In genomic region chr6:86936834-86937218, GRCh38 we compare ENCODE assay signal across 9 cellular contexts. TPM values are rescaled to one million over a fixed set of nuclear protein-coding genes. Genes with fewer than 3 reads are reported as not detected.
DNase-seq lines count a peak whose midpoint lies in the region; ATAC-seq and TF ChIP-seq lines count a peak whose summit lies in the region.
"Had no signal": no experiment of that assay in that cellular context is flagged by ENCODE, and none has a peak within 500 bp of the region (broad histone marks: within the 10 kb centered on the region; RNA-seq: fewer than 3 reads in every experiment).

No MANE protein-coding gene starts in this region.

- TF ChIP-seq POLR2A in sigmoid colon (IDR thresholded peaks at IDR 0.05) = no peak

- intact Hi-C loops in sigmoid colon (cut with DNase I) = no loop called here

- H3K79me2 ChIP-seq in MM.1S (ENCODE audit: low read length) = no peaks in the 10 kb centered on the region

- DNase-seq in MM.1S (no peak), iPS DF 19.7 (ENCODE audit: low read depth, low spot score) (peak; percentile 65), sigmoid colon (no peak), NCI-H187 (lab: John Stamatoyannopoulos, UW) (no peak), pons (ENCODE audit: low spot score) (no peak)
- no peak for DNase-seq in stimulated activated effector memory CD8-positive, alpha-beta T cell treated with anti-CD3 and anti-CD28 coated beads, Interleukin-12 subunit alpha, Interleukin-12 subunit beta, amount 100 ng/mL, for 72 hours (ENCODE audit: low spot score in 2 of 2)
- DNase-seq: T-helper 2 cell had no signal

- H3K9ac ChIP-seq in MM.1S (ENCODE audit: low read length) = peak overlapping the region; percentile 7; the same call in 1 of the 2 replicates

- H3F3A ChIP-seq in MM.1S (ENCODE audit: insufficient read depth, low read length) = no peaks in the 10 kb centered on the region

- H3K4me1 ChIP-seq in MM.1S (ENCODE audit: low read length) (no peaks in the 10 kb centered on the region), sigmoid colon (peaks cover 0 to 13% (median 11%) of the 10 kb centered on the region in 4 donors)

- TF ChIP-seq EP300 in sigmoid colon (IDR thresholded peaks at IDR 0.05) = no peak

- H3K4me3 ChIP-seq in MM.1S (ENCODE audit: low read length) = peak overlapping the region; percentile 39
- peak overlapping the region in 3 of 4 donors; percentile 14 to 32 (median 28) for H3K4me3 ChIP-seq in sigmoid colon

- TF ChIP-seq CTCF in MM.1S (IDR thresholded peaks at IDR 0.05; ENCODE audit: low read length) (no peak), sigmoid colon (IDR thresholded peaks at IDR 0.05) (no peak)

- no peak overlapping the region for H3K4me3 Mint-ChIP-seq in stimulated activated effector memory CD8-positive, alpha-beta T cell treated with anti-CD3 and anti-CD28 coated beads, Interleukin-12 subunit alpha, Interleukin-12 subunit beta, amount 100 ng/mL, for 72 hours

- no peaks in the 10 kb centered on the region for H3K36me3 Mint-ChIP-seq in stimulated activated effector memory CD8-positive, alpha-beta T cell treated with anti-CD3 and anti-CD28 coated beads, Interleukin-12 subunit alpha, Interleukin-12 subunit beta, amount 100 ng/mL, for 72 hours

- no peaks in the 10 kb centered on the region for H3K4me1 Mint-ChIP-seq in stimulated activated effector memory CD8-positive, alpha-beta T cell treated with anti-CD3 and anti-CD28 coated beads, Interleukin-12 subunit alpha, Interleukin-12 subunit beta, amount 100 ng/mL, for 72 hours

- no peaks in the 10 kb centered on the region for H4K20me1 ChIP-seq in MM.1S (ENCODE audit: insufficient read depth, low read length)

- no peak overlapping the region for H3K27ac ChIP-seq in MM.1S (ENCODE audit: low read length)
- no peak overlapping the region for H3K27ac ChIP-seq in sigmoid colon

- H3K36me3 ChIP-seq in MM.1S (replicated peaks; ENCODE audit: insufficient read depth, low read length) (no peaks in the 10 kb centered on the region), sigmoid colon (no peaks in the 10 kb centered on the region)

- H3K27me3 ChIP-seq in MM.1S (replicated peaks; ENCODE audit: insufficient read depth, low read length) (no peaks in the 10 kb centered on the region), sigmoid colon (peaks cover 0 to 30% (median 10%) of the 10 kb centered on the region in 3 donors)

- H3K27ac Mint-ChIP-seq in stimulated activated effector memory CD8-positive, alpha-beta T cell treated with anti-CD3 and anti-CD28 coated beads, Interleukin-12 subunit alpha, Interleukin-12 subunit beta, amount 100 ng/mL, for 72 hours = no peak overlapping the region

- no peaks in the 10 kb centered on the region for H3K9me3 Mint-ChIP-seq in stimulated activated effector memory CD8-positive, alpha-beta T cell treated with anti-CD3 and anti-CD28 coated beads, Interleukin-12 subunit alpha, Interleukin-12 subunit beta, amount 100 ng/mL, for 72 hours

- no peaks in the 10 kb centered on the region for H3K9me3 ChIP-seq in MM.1S (replicated peaks; ENCODE audit: insufficient read depth, low read length)
- peaks cover 0 to 2% (median 0%) of the 10 kb centered on the region in 4 donors for H3K9me3 ChIP-seq in sigmoid colon

- H3K9me2 ChIP-seq in MM.1S (replicated peaks; ENCODE audit: insufficient read depth, low read length) = no peaks in the 10 kb centered on the region

- ATAC-seq in GM19397 (IDR thresholded peaks at IDR 0.05; ENCODE audit: unreplicated experiment) = peak; percentile 15
- ATAC-seq in HG02970 (IDR thresholded peaks at IDR 0.05; ENCODE audit: low FRiP score, unreplicated experiment) = no peak
- ATAC-seq in stimulated activated effector memory CD8-positive, alpha-beta T cell treated with anti-CD3 and anti-CD28 coated beads, Interleukin-12 subunit alpha, Interleukin-12 subunit beta, amount 100 ng/mL, for 72 hours = no peak

- WGBS in sigmoid colon, 2 donors = 6 to 15% methylated on average over 12 of the region's 12 CpGs

- peak overlapping the region; percentile 58; the same call in 1 of the 2 replicates for H3K4me2 ChIP-seq in MM.1S (ENCODE audit: low read depth, low read length)

- peak overlapping the region; percentile 57 for H2AFZ ChIP-seq in MM.1S (ENCODE audit: low read length)

RNA-seq across cellular contexts. Expression of gene HTR1E, which starts 0.5 kb away (rescaled TPM):
- total RNA-seq in sigmoid colon = not detected
- polyA plus RNA-seq in sigmoid colon = under 1 TPM in 1 of 3 donors, not detected in 2; 0.03 TPM
